ENCODE assay signal across 9 cellular contexts in the genomic region with DNA sequence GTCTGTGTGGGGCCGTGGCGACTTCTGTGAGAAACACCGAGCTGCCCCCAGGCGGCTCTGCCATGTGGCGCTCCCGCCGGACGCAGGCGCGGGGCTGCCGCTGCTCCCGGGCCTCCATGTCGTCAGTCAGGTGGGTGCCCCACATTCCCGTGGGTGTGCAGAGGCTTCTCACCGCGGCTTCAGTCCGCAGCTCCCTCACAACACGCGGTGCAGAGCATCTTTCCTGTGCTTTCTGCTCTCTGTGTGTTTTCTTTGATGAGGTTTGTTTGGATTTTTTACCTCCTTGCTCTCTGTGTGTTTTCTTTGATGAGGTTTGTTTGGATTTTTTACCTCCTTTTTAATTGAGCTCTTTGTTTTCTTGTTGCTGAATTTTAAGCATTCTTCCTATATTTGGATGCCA. TPM values are rescaled to one million over a fixed set of nuclear protein-coding genes. Genes with fewer than 3 reads are reported as not detected.
DNase-seq lines count a peak whose midpoint lies in the region; ATAC-seq and TF ChIP-seq lines count a peak whose summit lies in the region.
"Had no signal": no experiment of that assay in that cellular context is flagged by ENCODE, and none has a peak within 500 bp of the region (broad histone marks: within the 10 kb centered on the region; RNA-seq: fewer than 3 reads in every experiment).

No MANE protein-coding gene starts in this region.

- no peak overlapping the region for H3K4me3 ChIP-seq in right lobe of liver
- H3K4me3 ChIP-seq: esophagus squamous epithelium had no signal

- TF ChIP-seq POLR2A in right lobe of liver (IDR thresholded peaks at IDR 0.05), result no peak

- DNase-seq in activated CD4-positive, alpha-beta T cell treated with anti-CD3 and anti-CD28 coated beads for 4 hours, result peak; percentile 33 to 50
- DNase-seq in activated T-helper 9 cell treated with anti-CD3 and anti-CD28 coated beads, Interleukin-2, amount 50 U/mL, for 16 hours (ENCODE audit: low read depth), result peak; percentile 19
- DNase-seq in right lobe of liver (peak in 2 of 3 donors; percentile 14 to 42), HuH-7.5 (ENCODE audit: low spot score) (no peak), ureter (ENCODE audit: low spot score) (no peak)
- peak; percentile 11 to 17 for DNase-seq in stimulated activated CD8-positive, alpha-beta memory T cell treated with anti-CD3 and anti-CD28 coated beads, Interleukin-7, amount 100 ng/mL, for 48 hours (ENCODE audit: extremely low read depth in 1 of 2, low read depth in 1 of 2)
- DNase-seq: esophagus squamous epithelium, SK-N-SH had no signal

- H3K4me1 ChIP-seq in right lobe of liver, result no peaks in the 10 kb centered on the region
- H3K4me1 ChIP-seq: esophagus squamous epithelium had no signal

- intact Hi-C loops in right lobe of liver (cut with DNase I), result no loop called here

- ATAC-seq in right lobe of liver (no peak), GM21825 (IDR thresholded peaks at IDR 0.05; ENCODE audit: unreplicated experiment) (no peak)

- H3K27me3 ChIP-seq in right lobe of liver, result no peaks in the 10 kb centered on the region

- no peak for TF ChIP-seq CTCF in right lobe of liver (IDR thresholded peaks at IDR 0.05)

- 44% methylated on average over 3 of the region's 19 CpGs for WGBS in right lobe of liver (ENCODE audit: insufficient coverage, low coverage, low lambda C conversion rate, missing lambda C conversion rate)

- no peaks in the 10 kb centered on the region for H3K36me3 ChIP-seq in right lobe of liver
- H3K36me3 ChIP-seq: esophagus squamous epithelium had no signal

- no peaks in the 10 kb centered on the region for H3K9me3 ChIP-seq in right lobe of liver
- H3K9me3 ChIP-seq: esophagus squamous epithelium, SK-N-SH had no signal

- H3K27ac ChIP-seq in right lobe of liver, result no peak overlapping the region
- H3K27ac ChIP-seq: esophagus squamous epithelium had no signal

RNA-seq across cellular contexts. Expression of gene AQP12A, which starts 13.0 kb away (rescaled TPM):
- total RNA-seq in right lobe of liver (not detected), ureter (not detected)
- total RNA-seq: esophagus squamous epithelium had no signal

RNA-seq across cellular contexts. Expression of gene AQP12B, which starts 22.0 kb away (rescaled TPM):
- total RNA-seq in right lobe of liver, result not detected
- not detected for total RNA-seq in ureter
- total RNA-seq: esophagus squamous epithelium had no signal

Comparison
In these comparisons a context has a peak if more than half of its experiments do, and no peak if none do; other contexts are left out.
1. DNase-seq: peak in activated CD4-positive, alpha-beta T cell treated with anti-CD3 and anti-CD28 coated beads for 4 hours (2 of 2), activated T-helper 9 cell treated with anti-CD3 and anti-CD28 coated beads, Interleukin-2, amount 50 U/mL, for 16 hours (single experiment), right lobe of liver (2 of 3) and stimulated activated CD8-positive, alpha-beta memory T cell treated with anti-CD3 and anti-CD28 coated beads, Interleukin-7, amount 100 ng/mL, for 48 hours (2 of 2); none in HuH-7.5 (single experiment) and ureter (single experiment).